ENCODE assay signal across 8 cellular contexts in the genomic region with DNA sequence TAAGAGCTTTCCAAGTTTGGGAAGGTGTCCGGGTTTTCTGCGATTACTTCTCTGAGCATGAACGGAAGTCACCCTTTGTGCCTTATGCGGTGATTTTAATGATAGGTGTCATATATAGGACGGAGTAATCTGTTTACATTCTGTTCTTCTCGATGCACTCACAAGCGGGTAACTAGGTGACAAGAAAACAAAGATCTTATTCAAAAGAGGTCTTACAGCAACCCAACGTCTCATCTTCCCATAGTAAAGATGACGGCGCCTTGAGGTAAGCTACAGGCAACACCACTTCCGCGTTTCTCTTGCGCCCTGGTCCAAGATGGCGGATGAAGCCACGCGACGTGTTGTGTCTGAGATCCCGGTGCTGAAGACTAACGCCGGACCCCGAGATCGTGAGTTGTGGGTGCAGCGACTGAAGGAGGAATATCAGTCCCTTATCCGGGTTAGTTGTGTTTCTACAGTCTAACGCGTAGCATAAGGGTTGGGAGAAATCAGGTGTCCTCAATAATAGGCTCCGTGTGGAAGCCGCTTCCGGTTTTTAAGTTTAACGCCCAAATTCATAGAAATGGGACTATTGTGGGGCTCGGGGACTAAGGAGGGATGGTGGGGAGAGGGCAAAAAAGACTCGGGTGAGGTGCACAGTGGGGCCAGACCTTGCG. TPM values are rescaled to one million over a fixed set of nuclear protein-coding genes. Genes with fewer than 3 reads are reported as not detected.
A peak's percentile ranks its signal among the peaks of the same experiment; 100 is the strongest.
DNase-seq lines count a peak whose midpoint lies in the region; ATAC-seq and TF ChIP-seq lines count a peak whose summit lies in the region.

A gene (plus strand): TSS at position 297 of the 656 bp plus-strand sequence. CDS start 20 bp downstream, at position 317.

- H3K27ac ChIP-seq in muscle layer of duodenum (ENCODE audit: low read length), result peak within 1 kb of the TSS; percentile 99

- no peaks in the 10 kb centered on the region for H3K9me3 ChIP-seq in muscle layer of duodenum (ENCODE audit: control insufficient read depth in 1 of 2, low read length in 2 of 2)

- H3K27me3 ChIP-seq in muscle layer of duodenum (ENCODE audit: low read depth, low read length), result no peaks in the 10 kb centered on the region

- H3K4me1 ChIP-seq in muscle layer of duodenum (ENCODE audit: control insufficient read depth in 1 of 2, insufficient read depth in 2 of 2, low read length in 2 of 2), result peaks cover 0 to 17% of the 10 kb centered on the region in 2 donors

- peak within 1 kb of the TSS; percentile 75 to 99 for H3K4me3 ChIP-seq in muscle layer of duodenum (ENCODE audit: low read depth in 1 of 2, low read length in 2 of 2)

- peaks cover 10 to 22% of the 10 kb centered on the region in 2 donors for H3K36me3 ChIP-seq in muscle layer of duodenum (ENCODE audit: control insufficient read depth in 1 of 2, insufficient read depth in 2 of 2, low read length in 2 of 2)

- DNase-seq in D341Med (ENCODE audit: low spot score) (peak; percentile 87), KG1 (lab: John Stamatoyannopoulos, UW) (peak; percentile 85)
- DNase-seq in activated T-cell treated with anti-CD3 and anti-CD28 coated beads, Interleukin-2, amount 50 U/mL, for 1 hour, result peak; percentile 80
- DNase-seq in stimulated activated CD8-positive, alpha-beta memory T cell treated with anti-CD3 and anti-CD28 coated beads, Interleukin-7, amount 100 ng/mL, for 48 hours (ENCODE audit: extremely low read depth in 1 of 2, low read depth in 1 of 2), result peak; percentile 56 to 78

- ATAC-seq in GM21529 (IDR thresholded peaks at IDR 0.05; ENCODE audit: unreplicated experiment) (peak; percentile 88), esophagus mucosa (peak; percentile 83)

TF ChIP-seq in PFSK-1, 5 proteins besides CTCF, POLR2A, EP300 and RAD21:
- TF ChIP-seq FOXP2 (optimal IDR thresholded peaks at IDR 0.05; ENCODE audit: borderline replicate concordance, extremely low read depth, extremely low read length, insufficient read depth) (no peak), TAF1 (IDR thresholded peaks at IDR 0.05; ENCODE audit: borderline replicate concordance, insufficient read depth, low read length) (peak; percentile 98), SIN3A (IDR thresholded peaks at IDR 0.05; ENCODE audit: borderline replicate concordance, insufficient read depth, low read length) (peak; percentile 87; the same call in 1 of the 2 replicates), POLR2AphosphoS5 (IDR thresholded peaks at IDR 0.05; ENCODE audit: low read depth, low read length) (peak; percentile 88)
- TF ChIP-seq, protein P1, sequence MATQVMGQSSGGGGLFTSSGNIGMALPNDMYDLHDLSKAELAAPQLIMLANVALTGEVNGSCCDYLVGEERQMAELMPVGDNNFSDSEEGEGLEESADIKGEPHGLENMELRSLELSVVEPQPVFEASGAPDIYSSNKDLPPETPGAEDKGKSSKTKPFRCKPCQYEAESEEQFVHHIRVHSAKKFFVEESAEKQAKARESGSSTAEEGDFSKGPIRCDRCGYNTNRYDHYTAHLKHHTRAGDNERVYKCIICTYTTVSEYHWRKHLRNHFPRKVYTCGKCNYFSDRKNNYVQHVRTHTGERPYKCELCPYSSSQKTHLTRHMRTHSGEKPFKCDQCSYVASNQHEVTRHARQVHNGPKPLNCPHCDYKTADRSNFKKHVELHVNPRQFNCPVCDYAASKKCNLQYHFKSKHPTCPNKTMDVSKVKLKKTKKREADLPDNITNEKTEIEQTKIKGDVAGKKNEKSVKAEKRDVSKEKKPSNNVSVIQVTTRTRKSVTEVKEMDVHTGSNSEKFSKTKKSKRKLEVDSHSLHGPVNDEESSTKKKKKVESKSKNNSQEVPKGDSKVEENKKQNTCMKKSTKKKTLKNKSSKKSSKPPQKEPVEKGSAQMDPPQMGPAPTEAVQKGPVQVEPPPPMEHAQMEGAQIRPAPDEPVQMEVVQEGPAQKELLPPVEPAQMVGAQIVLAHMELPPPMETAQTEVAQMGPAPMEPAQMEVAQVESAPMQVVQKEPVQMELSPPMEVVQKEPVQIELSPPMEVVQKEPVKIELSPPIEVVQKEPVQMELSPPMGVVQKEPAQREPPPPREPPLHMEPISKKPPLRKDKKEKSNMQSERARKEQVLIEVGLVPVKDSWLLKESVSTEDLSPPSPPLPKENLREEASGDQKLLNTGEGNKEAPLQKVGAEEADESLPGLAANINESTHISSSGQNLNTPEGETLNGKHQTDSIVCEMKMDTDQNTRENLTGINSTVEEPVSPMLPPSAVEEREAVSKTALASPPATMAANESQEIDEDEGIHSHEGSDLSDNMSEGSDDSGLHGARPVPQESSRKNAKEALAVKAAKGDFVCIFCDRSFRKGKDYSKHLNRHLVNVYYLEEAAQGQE (IDR thresholded peaks at IDR 0.05; ENCODE audit: insufficient read depth in 1 of 2, low read depth in 2 of 2, low read length in 2 of 2), result peak in 1 of 2 experiments; percentile 68; a peak in 1 of 4 replicates

RNA-seq across cellular contexts. Expression of the gene that starts here (rescaled TPM):
- 75.0 TPM for polyA plus RNA-seq in PFSK-1 (2012; ENCODE audit: insufficient read length, low read depth)
- 76.7 TPM for total RNA-seq in esophagus mucosa

Comparison
In these comparisons a context has a peak if more than half of its experiments do, and no peak if none do; other contexts are left out.
1. Peak in every context shown above with its lines: DNase-seq, ATAC-seq, H3K4me3 ChIP-seq and H3K27ac ChIP-seq.